In genomic region chr19:36488118-36488815, GRCh38 we compare ENCODE assay signal across 8 cellular contexts. TPM values are rescaled to one million over a fixed set of nuclear protein-coding genes. Genes with fewer than 3 reads are reported as not detected.
DNase-seq lines count a peak whose midpoint lies in the region; TF ChIP-seq lines count a peak whose summit lies in the region.

No MANE protein-coding gene starts in this region.

- peaks cover 40% of the 10 kb centered on the region for H3K4me1 ChIP-seq in OCI-LY7 (ENCODE audit: insufficient read depth, low read length, poor library complexity, severe bottlenecking)

- no peaks in the 10 kb centered on the region for H4K20me1 ChIP-seq in OCI-LY7 (ENCODE audit: insufficient read depth, low read length)

- H3K9me2 ChIP-seq in OCI-LY7 (ENCODE audit: insufficient read depth, low read length) = no peaks in the 10 kb centered on the region

- peak overlapping the region; percentile 84 for H3K4me2 ChIP-seq in OCI-LY7 (ENCODE audit: low read length)

- peak overlapping the region; percentile 86 for H2AFZ ChIP-seq in OCI-LY7 (ENCODE audit: low read length)

- H3K9me3 Mint-ChIP-seq in endothelial cell (ENCODE audit: unreplicated experiment) (peaks cover 24% of the 10 kb centered on the region), osteocyte (ENCODE audit: unreplicated experiment) (peaks cover 11% of the 10 kb centered on the region)

- H3K4me3 Mint-ChIP-seq in endothelial cell (ENCODE audit: unreplicated experiment) (peak overlapping the region; percentile 99), osteocyte (ENCODE audit: unreplicated experiment) (peak overlapping the region; percentile 98)

- TF ChIP-seq CTCF in OCI-LY7 (conservative IDR thresholded peaks at IDR 0.05; ENCODE audit: low read length) (no peak), endothelial cell (IDR thresholded peaks at IDR 0.05; ENCODE audit: unreplicated experiment) (no peak), osteocyte (IDR thresholded peaks at IDR 0.05) (no peak)

- POLR2A ChIA-PET in OCI-LY7 (lab: Charles Lee) = no interaction called here

- H3K27me3 Mint-ChIP-seq in endothelial cell (ENCODE audit: unreplicated experiment) = peaks cover 12% of the 10 kb centered on the region
- no peaks in the 10 kb centered on the region for H3K27me3 Mint-ChIP-seq in osteocyte (ENCODE audit: unreplicated experiment)

- intact Hi-C loops in OCI-LY7 (cut with micrococcal nuclease; ENCODE audit: unreplicated experiment) = loop anchor here (2.0 kb wide), 1 partner anchor 41 kb away; the partner anchor contains the start of gene ZNF260

- H3K27ac Mint-ChIP-seq in endothelial cell (ENCODE audit: unreplicated experiment) = no peak overlapping the region
- H3K27ac Mint-ChIP-seq in osteocyte (ENCODE audit: unreplicated experiment) = peak overlapping the region; percentile 100

- peaks cover 31% of the 10 kb centered on the region for H3K79me2 ChIP-seq in OCI-LY7 (ENCODE audit: insufficient read depth, low read depth, low read length)

- BruUV-seq in OCI-LY7 (replicated peaks; lab: Mats Ljungman, UMichigan) = no TSS peak

- peaks cover 35% of the 10 kb centered on the region for H3K36me3 Mint-ChIP-seq in endothelial cell (ENCODE audit: low read depth, unreplicated experiment)
- H3K36me3 Mint-ChIP-seq in osteocyte (ENCODE audit: unreplicated experiment) = peaks cover 24% of the 10 kb centered on the region

- CTCF ChIA-PET in OCI-LY7 (lab: Charles Lee; ENCODE audit: unreplicated experiment) = no interaction called here

- H3K36me3 ChIP-seq in OCI-LY7 (ENCODE audit: insufficient read depth, low read length) = peaks cover 36% of the 10 kb centered on the region

- H3K27ac ChIP-seq in OCI-LY7 (ENCODE audit: low read depth, low read length, poor library complexity, severe bottlenecking) = peak overlapping the region; percentile 90

- peak; percentile 1 for DNase-seq in COLO829 (ENCODE audit: low spot score)
- peak; percentile 26 for DNase-seq in OCI-LY7 (ENCODE audit: low spot score)
- no peak for DNase-seq in endothelial cell (ENCODE audit: low spot score)
- DNase-seq in osteocyte (ENCODE audit: extremely low spot score, unreplicated experiment) = no peak
- DNase-seq in OCI-M1 (lab: John Stamatoyannopoulos, UW) = no peak
- DNase-seq in HPDE6-E6E7 (ENCODE audit: extremely low spot score) = no peak
- no peak for DNase-seq in stimulated activated CD4-positive, alpha-beta T cell treated with anti-CD3 and anti-CD28 coated beads, Interleukin-1b, Interleukin-23, amount 100 ng/mL, for 48 hours
- DNase-seq in H4 (ENCODE audit: low spot score) = no peak

- peaks cover 22% of the 10 kb centered on the region for H3K4me1 Mint-ChIP-seq in endothelial cell (ENCODE audit: unreplicated experiment)
- H3K4me1 Mint-ChIP-seq in osteocyte (ENCODE audit: unreplicated experiment) = peaks cover 17% of the 10 kb centered on the region

- no peaks in the 10 kb centered on the region; the same call in 1 of the 2 replicates for H3K9me3 ChIP-seq in OCI-LY7 (ENCODE audit: low read length)

- peak overlapping the region; percentile 77 for H3K4me3 ChIP-seq in OCI-LY7 (ENCODE audit: low read depth, low read length, poor library complexity, severe bottlenecking)

RNA-seq across cellular contexts. Expression of gene ZNF566, which starts 1.1 kb away (rescaled TPM):
- 16.1 and 29.5 TPM in 2 replicates for total RNA-seq in OCI-LY7 (2014; rRNA removed; shearing (Covaris generic))
- total RNA-seq in OCI-LY7 (2022) = 17.3 and 20.3 TPM in 2 replicates
- 10.4 TPM for total RNA-seq in endothelial cell (ENCODE audit: unreplicated experiment)
- total RNA-seq in osteocyte = 12.1 and 13.2 TPM in 2 replicates
- 7.3 and 11.9 TPM in 2 replicates for total RNA-seq in H4 (2014; rRNA removed; shearing (Covaris generic))

RNA-seq across cellular contexts. Expression of gene ZNF260, which starts 39.8 kb away (rescaled TPM):
- 9.9 and 11.1 TPM in 2 replicates for total RNA-seq in OCI-LY7 (2014; rRNA removed; shearing (Covaris generic))
- 14.5 and 17.5 TPM in 2 replicates for total RNA-seq in OCI-LY7 (2022)
- total RNA-seq in endothelial cell (ENCODE audit: unreplicated experiment) = 20.6 TPM
- 16.4 and 20.9 TPM in 2 replicates for total RNA-seq in osteocyte
- 9.3 and 13.2 TPM in 2 replicates for total RNA-seq in H4 (2014; rRNA removed; shearing (Covaris generic))

Comparison
In these comparisons a context has a peak if more than half of its experiments do, and no peak if none do; other contexts are left out.
1. DNase-seq: peak in COLO829 (single experiment) and OCI-LY7 (single experiment); none in endothelial cell (single experiment), osteocyte (single experiment), OCI-M1 (single experiment), HPDE6-E6E7 (single experiment), stimulated activated CD4-positive, alpha-beta T cell treated with anti-CD3 and anti-CD28 coated beads, Interleukin-1b, Interleukin-23, amount 100 ng/mL, for 48 hours (single experiment) and H4 (single experiment).